Comparison of ENCODE assay signal across 21 cellular contexts in the genomic region with DNA sequence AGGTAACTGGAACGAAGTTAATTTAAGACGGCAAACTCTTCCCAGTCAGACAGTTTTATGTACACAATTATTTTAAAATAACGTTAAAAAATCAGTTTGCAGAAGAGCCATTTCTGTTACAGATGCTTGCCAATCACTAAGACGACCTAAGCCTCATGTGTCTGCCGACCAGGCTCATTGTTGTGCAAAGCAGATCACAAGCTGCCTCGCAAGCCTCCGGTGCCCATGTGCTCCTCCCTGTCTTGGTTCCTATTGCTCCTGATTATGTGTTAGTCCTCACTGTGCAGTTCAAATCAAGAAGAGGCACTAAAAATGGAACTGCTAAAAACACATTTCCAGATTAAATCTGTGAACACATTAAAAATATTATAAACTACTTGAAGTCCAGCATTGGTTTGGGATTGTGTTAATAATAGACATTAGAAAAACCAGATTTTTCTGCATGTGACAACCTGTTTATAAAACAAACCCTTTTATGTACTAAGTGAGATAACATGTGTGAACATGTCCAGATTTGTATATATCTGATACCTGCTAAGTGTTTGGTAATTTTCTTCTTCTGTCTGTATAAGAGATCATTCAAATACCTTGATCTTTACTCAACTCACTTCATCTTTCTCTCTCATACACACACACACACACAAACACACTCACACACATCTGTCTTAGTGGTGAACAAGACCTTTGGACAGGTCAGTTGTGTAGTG.
DNase-seq lines count a peak whose midpoint lies in the region; ATAC-seq and TF ChIP-seq lines count a peak whose summit lies in the region.
"Had no signal": no experiment of that assay in that cellular context is flagged by ENCODE, and none has a peak within 500 bp of the region (broad histone marks: within the 10 kb centered on the region; RNA-seq: fewer than 3 reads in every experiment).

No MANE protein-coding gene starts in this region.

- H3K36me3 ChIP-seq in H7 (replicated peaks; ENCODE audit: control insufficient read depth, insufficient read depth, low read length): no peaks in the 10 kb centered on the region
- peaks cover 2% of the 10 kb centered on the region for H3K36me3 ChIP-seq in mammary epithelial cell (ENCODE audit: insufficient read depth, low read length)
- peaks cover 5% of the 10 kb centered on the region; the same call in 1 of the 2 replicates for H3K36me3 ChIP-seq in OCI-LY7 (ENCODE audit: insufficient read depth, low read length)
- H3K36me3 ChIP-seq: ovary had no signal

- H3K9me3 ChIP-seq in mammary epithelial cell (replicated peaks; ENCODE audit: insufficient read depth, low read length) (no peaks in the 10 kb centered on the region), OCI-LY7 (ENCODE audit: low read length) (no peaks in the 10 kb centered on the region)
- H3K9me3 ChIP-seq: ovary, right atrium auricular region had no signal

- in situ Hi-C loops in mammary epithelial cell (cut with MboI; ENCODE audit: low sequenced_read_pairs in 2 of 2): loop anchor here in 1 of 2 donors (25.0 kb wide), 1 partner anchor 372 kb away; no protein-coding TSS in a partner anchor

- H3K36me3 Mint-ChIP-seq in immature natural killer cell: peaks cover 21 to 63% (median 34%) of the 10 kb centered on the region in 3 donors

- no peaks in the 10 kb centered on the region for H4K20me1 ChIP-seq in mammary epithelial cell (ENCODE audit: insufficient read depth, low read length)
- no peaks in the 10 kb centered on the region for H4K20me1 ChIP-seq in OCI-LY7 (ENCODE audit: insufficient read depth, low read length)

- dilution Hi-C loops in mammary epithelial cell (cut with HindIII; ENCODE audit: low sequenced_read_pairs): no loop called here

- H3K27me3 Mint-ChIP-seq in immature natural killer cell (ENCODE audit: low read depth in 3 of 3): peaks cover 0 to 2% (median 1%) of the 10 kb centered on the region in 3 donors
- H3K27me3 Mint-ChIP-seq: activated naive CD8-positive, alpha-beta T cell; activated T-helper 17 cell treated with anti-CD3 and anti-CD28 coated beads, Interleukin-2, amount 50 U/mL, for 72 hours; CD8-positive, alpha-beta memory T cell; effector memory CD8-positive, alpha-beta T cell; memory B cell; type B pancreatic cell had no signal

- H3K4me1 ChIP-seq in mammary epithelial cell (ENCODE audit: insufficient read depth, low read length): peaks cover 12% of the 10 kb centered on the region
- no peaks in the 10 kb centered on the region for H3K4me1 ChIP-seq in OCI-LY7 (ENCODE audit: insufficient read depth, low read length, poor library complexity, severe bottlenecking)
- H3K4me1 ChIP-seq: right atrium auricular region had no signal

- BruUV-seq in mammary epithelial cell (replicated peaks; lab: Mats Ljungman, UMichigan) (no TSS peak), OCI-LY7 (replicated peaks; lab: Mats Ljungman, UMichigan) (no TSS peak)

- H3K9ac ChIP-seq in mammary epithelial cell (ENCODE audit: insufficient read depth, low read length): no peak overlapping the region

- CTCF ChIA-PET in mammary epithelial cell (lab: Charles Lee; ENCODE audit: low non-redundant PET): no interaction called here
- CTCF ChIA-PET in OCI-LY7 (lab: Charles Lee; ENCODE audit: unreplicated experiment): no interaction called here

- H2AFZ ChIP-seq in mammary epithelial cell (ENCODE audit: low read depth, low read length): peak overlapping the region; percentile 60
- no peak overlapping the region for H2AFZ ChIP-seq in OCI-LY7 (ENCODE audit: low read length)

- H3K4me2 ChIP-seq in mammary epithelial cell (ENCODE audit: insufficient read depth, low read depth, low read length) (peak overlapping the region; percentile 63), OCI-LY7 (ENCODE audit: low read length) (no peak overlapping the region)

- POLR2A ChIA-PET in OCI-LY7 (lab: Charles Lee): no interaction called here

- no peak for TF ChIP-seq CTCF in mammary epithelial cell (conservative IDR thresholded peaks at IDR 0.05 in 1 of 2, IDR thresholded peaks at IDR 0.05 in 1 of 2; ENCODE audit: extremely low read depth in 1 of 2, insufficient read depth in 1 of 2, low read depth in 1 of 2, low read length in 2 of 2)
- TF ChIP-seq CTCF in OCI-LY7 (conservative IDR thresholded peaks at IDR 0.05; ENCODE audit: low read length): no peak

- H3K27ac ChIP-seq in mammary epithelial cell (ENCODE audit: insufficient read depth, low read depth, low read length) (peak overlapping the region; percentile 23), OCI-LY7 (ENCODE audit: low read depth, low read length, poor library complexity, severe bottlenecking) (no peak overlapping the region)
- H3K27ac ChIP-seq: ovary, right atrium auricular region had no signal

- no peaks in the 10 kb centered on the region for H3K27me3 ChIP-seq in H7 (ENCODE audit: control insufficient read depth, insufficient read depth, low read length)
- no peaks in the 10 kb centered on the region for H3K27me3 ChIP-seq in mammary epithelial cell (ENCODE audit: insufficient read depth, low read length)
- H3K27me3 ChIP-seq: ovary, right atrium auricular region had no signal

- H3K4me3 Mint-ChIP-seq in immature natural killer cell: no peak overlapping the region
- H3K4me3 Mint-ChIP-seq: activated naive CD8-positive, alpha-beta T cell; activated T-helper 17 cell treated with anti-CD3 and anti-CD28 coated beads, Interleukin-2, amount 50 U/mL, for 72 hours; CD8-positive, alpha-beta memory T cell; effector memory CD8-positive, alpha-beta T cell; memory B cell; naive B cell; type B pancreatic cell had no signal

- no peak overlapping the region for H3K27ac Mint-ChIP-seq in immature natural killer cell
- H3K27ac Mint-ChIP-seq: activated naive CD8-positive, alpha-beta T cell; activated T-helper 17 cell treated with anti-CD3 and anti-CD28 coated beads, Interleukin-2, amount 50 U/mL, for 72 hours; effector memory CD8-positive, alpha-beta T cell; memory B cell; type B pancreatic cell had no signal

- no peaks in the 10 kb centered on the region for H3K79me2 ChIP-seq in mammary epithelial cell (ENCODE audit: insufficient read depth, low read length)
- H3K79me2 ChIP-seq in OCI-LY7 (ENCODE audit: insufficient read depth, low read depth, low read length): no peaks in the 10 kb centered on the region

- intact Hi-C loops in mammary epithelial cell (cut with micrococcal nuclease) (no loop called here), Right ventricle myocardium inferior (cut with DNase I) (no loop called here), OCI-LY7 (cut with micrococcal nuclease; ENCODE audit: unreplicated experiment) (no loop called here)

- H3K9me3 Mint-ChIP-seq in immature natural killer cell: no peaks in the 10 kb centered on the region
- H3K9me3 Mint-ChIP-seq: activated T-helper 17 cell treated with anti-CD3 and anti-CD28 coated beads, Interleukin-2, amount 50 U/mL, for 72 hours; CD8-positive, alpha-beta memory T cell; effector memory CD8-positive, alpha-beta T cell; memory B cell; type B pancreatic cell had no signal

- ATAC-seq in Right ventricle myocardium inferior: no peak
- ATAC-seq: activated T-helper 17 cell treated with anti-CD3 and anti-CD28 coated beads, Interleukin-2, amount 50 U/mL, for 72 hours; effector memory CD8-positive, alpha-beta T cell; HCT116 had no signal

- H3K4me3 ChIP-seq in H7 (ENCODE audit: insufficient read depth, low read depth, low read length): no peak overlapping the region
- no peak overlapping the region for H3K4me3 ChIP-seq in mammary epithelial cell (replicated peaks in 1 of 3; ENCODE audit: insufficient read depth in 1 of 3, low read depth in 2 of 3, low read length in 3 of 3)
- H3K4me3 ChIP-seq in OCI-LY7 (ENCODE audit: low read depth, low read length, poor library complexity, severe bottlenecking): no peak overlapping the region
- H3K4me3 ChIP-seq: ovary, right atrium auricular region had no signal

- no peaks in the 10 kb centered on the region for H3K4me1 Mint-ChIP-seq in immature natural killer cell
- H3K4me1 Mint-ChIP-seq: activated T-helper 17 cell treated with anti-CD3 and anti-CD28 coated beads, Interleukin-2, amount 50 U/mL, for 72 hours; CD8-positive, alpha-beta memory T cell; memory B cell; naive B cell had no signal

- no peaks in the 10 kb centered on the region for H3K9me2 ChIP-seq in OCI-LY7 (ENCODE audit: insufficient read depth, low read length)

- WGBS in mammary epithelial cell (ENCODE audit: low coverage, missing lambda C conversion rate): over 99% methylated on average over 7 of the region's 7 CpGs

- DNase-seq in H7 (peak; percentile 32), NCI-H1105 (lab: John Stamatoyannopoulos, UW) (peak; percentile 20), mammary epithelial cell (peak; percentile 62), iPS-NIHi7 (ENCODE audit: extremely low spot score) (peak; percentile 47), Right ventricle myocardium inferior (ENCODE audit: missing footprints) (no peak), OCI-LY7 (ENCODE audit: low spot score) (no peak), immature natural killer cell (no peak)
- DNase-seq: activated CD4-positive, alpha-beta T cell treated with anti-CD3 and anti-CD28 coated beads for 48 hours; CD8-positive, alpha-beta memory T cell; effector memory CD8-positive, alpha-beta T cell; naive B cell; NCI-H1048; ovary; SHP77; stimulated activated CD4-positive, alpha-beta T cell treated with anti-CD3 and anti-CD28 coated beads, Interleukin-4, amount 100 ng/mL, for 4 hours had no signal

Comparison
In these comparisons a context has a peak if more than half of its experiments do, and no peak if none do; other contexts are left out.
1. DNase-seq: peak in H7 (single experiment), NCI-H1105 (single experiment), mammary epithelial cell (single experiment) and iPS-NIHi7 (single experiment); none in Right ventricle myocardium inferior (single experiment), OCI-LY7 (single experiment) and immature natural killer cell (0 of 3).